In genomic region chr9:96149142-96149541, GRCh38 we compare ENCODE assay signal across 15 cellular contexts.
DNase-seq lines count a peak whose midpoint lies in the region; ATAC-seq and TF ChIP-seq lines count a peak whose summit lies in the region.
"Had no signal": no experiment of that assay in that cellular context is flagged by ENCODE, and none has a peak within 500 bp of the region (broad histone marks: within the 10 kb centered on the region; RNA-seq: fewer than 3 reads in every experiment).

No MANE protein-coding gene starts in this region.

- DNase-seq in Right ventricle myocardium superior: no peak
- DNase-seq in left ventricle myocardium inferior: no peak
- DNase-seq in T-helper 17 cell: no peak
- DNase-seq in hepatocyte (ENCODE audit: low spot score): no peak
- DNase-seq in aorta: no peak
- DNase-seq in mucosa of gallbladder (ENCODE audit: low spot score): no peak
- no peak for DNase-seq in NK-92 treated with Interleukin-12 subunit alpha and Interleukin-12 subunit beta, amount 100 ng/mL, for 24 hours (lab: John Stamatoyannopoulos, UW)
- DNase-seq: 8988T, KBM-7, NCI-H187 treated with DMSO at 0.1 percent for 48 hours, NCI-H446, NCI-H82 had no signal

- TF ChIP-seq CTCF in left ventricle myocardium inferior (IDR thresholded peaks at IDR 0.05; ENCODE audit: borderline replicate concordance): no peak
- no peak for TF ChIP-seq CTCF in hepatocyte (IDR thresholded peaks at IDR 0.05; ENCODE audit: poor library complexity)

- no peak overlapping the region for H3K4me2 ChIP-seq in hepatocyte

- no peaks in the 10 kb centered on the region for H3K36me3 ChIP-seq in left ventricle myocardium inferior
- no peaks in the 10 kb centered on the region for H3K36me3 ChIP-seq in hepatocyte (replicated peaks; ENCODE audit: insufficient read depth, low read depth)
- no peaks in the 10 kb centered on the region for H3K36me3 ChIP-seq in aorta (ENCODE audit: control insufficient read depth in 1 of 2, insufficient read depth in 2 of 2, low read length in 1 of 2)
- H3K36me3 ChIP-seq: SJSA1 had no signal

- no peak overlapping the region for H3K4me3 ChIP-seq in left ventricle myocardium inferior
- no peak overlapping the region for H3K4me3 ChIP-seq in hepatocyte
- H3K4me3 ChIP-seq in aorta (ENCODE audit: low read length in 2 of 2): no peak overlapping the region
- H3K4me3 ChIP-seq: SJSA1 had no signal

- H3K4me3 Mint-ChIP-seq in T-helper 17 cell: peak overlapping the region; percentile 69

- intact Hi-C loops in Right ventricle myocardium superior (cut with DNase I): no loop called here
- intact Hi-C loops in left ventricle myocardium inferior (cut with micrococcal nuclease): no loop called here
- intact Hi-C loops in aorta (cut with DNase I): no loop called here

- H3K4me1 ChIP-seq in left ventricle myocardium inferior: peaks cover 4% of the 10 kb centered on the region
- H3K4me1 ChIP-seq in hepatocyte (ENCODE audit: insufficient read depth): peaks cover 5% of the 10 kb centered on the region
- H3K4me1 ChIP-seq in aorta (ENCODE audit: control insufficient read depth in 1 of 2, insufficient read depth in 2 of 2, low read length in 2 of 2): peaks cover 0 to 2% of the 10 kb centered on the region in 2 donors

- H3K27ac Mint-ChIP-seq in T-helper 17 cell: no peak overlapping the region
- H3K27ac Mint-ChIP-seq: CD14-positive monocyte had no signal

- ATAC-seq in Right ventricle myocardium superior (ENCODE audit: poor library complexity) (peak; percentile 56), T-helper 17 cell (no peak), aorta (ENCODE audit: low FRiP score) (peak; percentile 19), GM21528 (IDR thresholded peaks at IDR 0.05; ENCODE audit: low FRiP score, unreplicated experiment) (no peak)

- peaks cover 37% of the 10 kb centered on the region for H3K27me3 Mint-ChIP-seq in T-helper 17 cell

- H3K27ac ChIP-seq in left ventricle myocardium inferior (replicated peaks) (no peak overlapping the region), hepatocyte (peak overlapping the region; percentile 51), aorta (ENCODE audit: low read depth in 1 of 2, low read length in 2 of 2) (no peak overlapping the region)
- H3K27ac ChIP-seq: SJSA1 had no signal

- no peaks in the 10 kb centered on the region for H4K20me1 ChIP-seq in hepatocyte (ENCODE audit: insufficient read depth, poor library complexity, severe bottlenecking)

- H3K4me1 Mint-ChIP-seq in T-helper 17 cell: peaks cover 20% of the 10 kb centered on the region

- 67% methylated on average over 5 of the region's 5 CpGs for WGBS in hepatocyte (ENCODE audit: low lambda C conversion rate, missing lambda C conversion rate)
- WGBS in aorta, 2 donors: 14 to 19% methylated on average over 5 of the region's 5 CpGs

- H3K79me2 ChIP-seq in hepatocyte: no peaks in the 10 kb centered on the region

- H3K9me3 ChIP-seq in left ventricle myocardium inferior (replicated peaks) (no peaks in the 10 kb centered on the region), T-helper 17 cell (ENCODE audit: control insufficient read depth, low read length, poor library complexity, severe bottlenecking) (no peaks in the 10 kb centered on the region), hepatocyte (ENCODE audit: low read depth) (no peaks in the 10 kb centered on the region), aorta (ENCODE audit: control insufficient read depth, low read length) (no peaks in the 10 kb centered on the region)
- H3K9me3 ChIP-seq: SJSA1 had no signal

- no peak overlapping the region for H2AFZ ChIP-seq in hepatocyte

- H3K9me2 ChIP-seq in hepatocyte (replicated peaks; ENCODE audit: insufficient read depth): no peaks in the 10 kb centered on the region

- H3K27me3 ChIP-seq in left ventricle myocardium inferior (ENCODE audit: low read depth) (peaks cover 71% of the 10 kb centered on the region), hepatocyte (no peaks in the 10 kb centered on the region), aorta (ENCODE audit: control insufficient read depth in 1 of 2, insufficient read depth in 2 of 2, low read length in 1 of 2) (no peaks in the 10 kb centered on the region)
- H3K27me3 ChIP-seq: SJSA1 had no signal

- H3K36me3 Mint-ChIP-seq in T-helper 17 cell (ENCODE audit: low read depth): no peaks in the 10 kb centered on the region

Comparison
In these comparisons a context has a peak if more than half of its experiments do, and no peak if none do; other contexts are left out.
1. ATAC-seq: peak in Right ventricle myocardium superior (single experiment) and aorta (single experiment); none in T-helper 17 cell (single experiment) and GM21528 (single experiment).